23 cellular contexts compared by ENCODE assay signal in the genomic region with DNA sequence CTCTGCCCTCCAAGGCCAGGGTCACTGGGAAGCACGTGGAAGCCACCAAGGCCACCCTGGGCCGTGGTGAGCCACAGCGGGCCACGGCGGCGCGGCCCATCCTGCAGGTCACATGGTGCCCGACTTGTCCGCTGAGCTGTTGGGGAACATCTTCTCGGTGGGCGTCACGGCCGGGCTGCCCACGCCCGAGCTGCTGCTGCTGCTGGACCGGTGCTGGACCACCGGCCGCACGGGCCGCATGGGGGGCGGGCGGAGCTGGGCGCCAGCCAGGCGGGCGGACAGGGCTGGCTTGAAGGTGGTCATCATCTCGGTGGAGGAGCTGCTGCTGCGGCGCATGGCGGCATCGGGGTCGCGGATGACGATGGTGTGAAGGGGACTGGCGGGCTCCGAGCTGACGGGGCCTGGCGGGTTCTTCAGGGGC. TPM values are rescaled to one million over a fixed set of nuclear protein-coding genes. Genes with fewer than 3 reads are reported as not detected.
DNase-seq lines count a peak whose midpoint lies in the region; ATAC-seq, FAIRE-seq and TF ChIP-seq lines count a peak whose summit lies in the region.
"Had no signal": no experiment of that assay in that cellular context is flagged by ENCODE, and none has a peak within 500 bp of the region (broad histone marks: within the 10 kb centered on the region; RNA-seq: fewer than 3 reads in every experiment).

No MANE protein-coding gene starts in this region.

- ATAC-seq in natural killer cell treated with Interleukin-12 subunit alpha and Interleukin-12 subunit beta and Interleukin-15 and Interleukin-18, amount 100 ng/mL, for 72 hours: no peak
- ATAC-seq in natural killer cell: no peak
- ATAC-seq: A549 had no signal

- no peak overlapping the region for H3K9ac ChIP-seq in H1 (replicated peaks in 1 of 4; ENCODE audit: extremely low read depth in 1 of 4, low read depth in 3 of 4, low read length in 3 of 4)
- no peak overlapping the region for H3K9ac ChIP-seq in neuronal stem cell (ENCODE audit: low read depth, low read length, poor library complexity)
- H3K9ac ChIP-seq: GM23248 had no signal

- H3K56ac ChIP-seq in H1 (replicated peaks; ENCODE audit: insufficient read length, low read depth, low read length): no peak overlapping the region

- H2BK120ac ChIP-seq in H1 (replicated peaks; ENCODE audit: low read depth, low read length) (no peak overlapping the region), neuronal stem cell (ENCODE audit: low read depth, low read length) (no peak overlapping the region)

- H4K8ac ChIP-seq in H1 (ENCODE audit: extremely low read depth, insufficient read depth, low read length): peak overlapping the region; percentile 40
- H4K8ac ChIP-seq in neuronal stem cell (ENCODE audit: low read depth, low read length): no peak overlapping the region

- no peak overlapping the region for H4K5ac ChIP-seq in H1 (ENCODE audit: insufficient read length, low read depth, low read length)

- H3K4me2 ChIP-seq in H1 (ENCODE audit: insufficient read depth in 1 of 2, low read depth in 2 of 2, low read length in 2 of 2): no peak overlapping the region
- H3K4me2 ChIP-seq in neuronal stem cell (ENCODE audit: insufficient read depth, low read length, poor library complexity, severe bottlenecking): no peak overlapping the region
- H3K4me2 ChIP-seq: A549 had no signal

- no peak overlapping the region for H3K4me3 Mint-ChIP-seq in natural killer cell treated with Interleukin-12 subunit alpha and Interleukin-12 subunit beta and Interleukin-15 and Interleukin-18, amount 100 ng/mL, for 72 hours
- H3K4me3 Mint-ChIP-seq in natural killer cell: no peak overlapping the region
- no peak overlapping the region for H3K4me3 Mint-ChIP-seq in activated CD4-positive, alpha-beta T cell treated with anti-CD3 and anti-CD28 coated beads, Interleukin-2, amount 10 ng/mL, durations not matched to agents 24 days and 14 days
- H3K4me3 Mint-ChIP-seq: CD4-positive, alpha-beta memory T cell; HFFc6 had no signal

- TF ChIP-seq POLR2A in H1 (IDR thresholded peaks at IDR 0.05; ENCODE audit: control extremely low read depth in 1 of 2, low read depth in 2 of 2, low read length in 2 of 2): no peak
- TF ChIP-seq POLR2A in spleen (IDR thresholded peaks at IDR 0.05): no peak
- no peak for TF ChIP-seq POLR2A in adrenal gland (IDR thresholded peaks at IDR 0.05)

- H2AK5ac ChIP-seq in H1 (ENCODE audit: low read depth, low read length) (no peak overlapping the region), neuronal stem cell (ENCODE audit: low read depth, low read length) (peak overlapping the region; percentile 26)

- TF ChIP-seq CTCF in natural killer cell (IDR thresholded peaks at IDR 0.05): no peak
- TF ChIP-seq CTCF in H1 (IDR thresholded peaks at IDR 0.05; ENCODE audit: control extremely low read depth in 1 of 3, insufficient read depth in 1 of 3, low read depth in 1 of 3, low read length in 3 of 3): no peak
- no peak for TF ChIP-seq CTCF in spleen (IDR thresholded peaks at IDR 0.05 in 8 of 11, conservative IDR thresholded peaks at IDR 0.05 in 3 of 11)
- TF ChIP-seq CTCF in adrenal gland (IDR thresholded peaks at IDR 0.05): no peak

- peaks cover 0 to 8% of the 10 kb centered on the region in 2 donors for H3K4me1 Mint-ChIP-seq in natural killer cell treated with Interleukin-12 subunit alpha and Interleukin-12 subunit beta and Interleukin-15 and Interleukin-18, amount 100 ng/mL, for 72 hours (ENCODE audit: low read depth in 2 of 2)
- H3K4me1 Mint-ChIP-seq in natural killer cell: no peaks in the 10 kb centered on the region
- H3K4me1 Mint-ChIP-seq in activated CD4-positive, alpha-beta T cell treated with anti-CD3 and anti-CD28 coated beads, Interleukin-2, amount 10 ng/mL, durations not matched to agents 24 days and 14 days: peaks cover 6% of the 10 kb centered on the region

- H3K23me2 ChIP-seq in H1 (ENCODE audit: low read depth, low read length): no peaks in the 10 kb centered on the region

- H4K91ac ChIP-seq in H1 (replicated peaks; ENCODE audit: insufficient read length, low read length): no peak overlapping the region
- H4K91ac ChIP-seq in neuronal stem cell (ENCODE audit: low read depth, low read length, poor library complexity): no peak overlapping the region

- no peaks in the 10 kb centered on the region; a peak in 1 of 4 replicates for H3K9me3 ChIP-seq in H1 (ENCODE audit: insufficient read depth in 2 of 2, low read depth in 1 of 2, low read length in 1 of 2)
- H3K9me3 ChIP-seq in neuronal stem cell (replicated peaks in 1 of 2; ENCODE audit: control insufficient read depth in 2 of 2, insufficient read depth in 1 of 2, low read depth in 1 of 2, low read length in 2 of 2): peaks cover 0 to 2% of the 10 kb centered on the region in 2 donors
- H3K9me3 ChIP-seq in spleen: no peaks in the 10 kb centered on the region
- no peaks in the 10 kb centered on the region for H3K9me3 ChIP-seq in adrenal gland (replicated peaks in 1 of 3)
- H3K9me3 ChIP-seq: A549, HAP-1 had no signal

- H3K14ac ChIP-seq in H1 (ENCODE audit: insufficient read length) (no peak overlapping the region), neuronal stem cell (ENCODE audit: low read length) (no peak overlapping the region)

- intact Hi-C loops in natural killer cell (cut with micrococcal nuclease): no loop called here
- intact Hi-C loops in spleen (cut with DNase I; ENCODE audit: low total_unique reads): no loop called here
- intact Hi-C loops in activated CD4-positive, alpha-beta T cell treated with anti-CD3 and anti-CD28 coated beads, Interleukin-2, amount 10 ng/mL, durations not matched to agents 24 days and 14 days (cut with micrococcal nuclease): no loop called here
- intact Hi-C loops in adrenal gland (cut with DNase I): loop anchor here (5.0 kb wide), 2 partner anchors 82 to 317 kb away; no protein-coding TSS in a partner anchor

- H2BK12ac ChIP-seq in H1 (ENCODE audit: low read depth, low read length): no peak overlapping the region
- H2BK12ac ChIP-seq in neuronal stem cell (ENCODE audit: low read length): no peak overlapping the region

- no peaks in the 10 kb centered on the region for H3K9me3 Mint-ChIP-seq in natural killer cell treated with Interleukin-12 subunit alpha and Interleukin-12 subunit beta and Interleukin-15 and Interleukin-18, amount 100 ng/mL, for 72 hours
- H3K9me3 Mint-ChIP-seq in natural killer cell: no peaks in the 10 kb centered on the region
- H3K9me3 Mint-ChIP-seq in activated CD4-positive, alpha-beta T cell treated with anti-CD3 and anti-CD28 coated beads, Interleukin-2, amount 10 ng/mL, durations not matched to agents 24 days and 14 days: no peaks in the 10 kb centered on the region
- H3K9me3 Mint-ChIP-seq: CD4-positive, alpha-beta memory T cell; HFFc6 had no signal

- H3K36me3 ChIP-seq in H1 (ENCODE audit: control insufficient read depth in 2 of 4, insufficient read depth in 4 of 4, low read length in 3 of 4) (no peaks in the 10 kb centered on the region), neuronal stem cell (replicated peaks in 1 of 2; ENCODE audit: control insufficient read depth in 2 of 2, insufficient read depth in 2 of 2, low read length in 2 of 2) (peaks cover 0 to 40% of the 10 kb centered on the region in 2 donors), spleen (no peaks in the 10 kb centered on the region), adrenal gland (replicated peaks in 1 of 2) (no peaks in the 10 kb centered on the region)
- H3K36me3 ChIP-seq: HAP-1 had no signal

- H3K18ac ChIP-seq in H1 (ENCODE audit: extremely low read depth, low read length) (no peak overlapping the region), neuronal stem cell (ENCODE audit: low read length) (no peak overlapping the region)

- no peak overlapping the region for H2BK20ac ChIP-seq in H1 (ENCODE audit: low read length)

- H3K79me1 ChIP-seq in H1 (ENCODE audit: low read depth, low read length): no peaks in the 10 kb centered on the region
- no peaks in the 10 kb centered on the region for H3K79me1 ChIP-seq in neuronal stem cell (ENCODE audit: low read depth, low read length)

- no peak for TF ChIP-seq EP300 in H1 (IDR thresholded peaks at IDR 0.05; ENCODE audit: borderline replicate concordance in 1 of 2, low read depth in 2 of 2, low read length in 2 of 2)

- H3K4me3 ChIP-seq in H1 (ENCODE audit: extremely low read depth in 1 of 4, insufficient read depth in 2 of 4, low read depth in 3 of 4, low read length in 4 of 4) (no peak overlapping the region), neuronal stem cell (ENCODE audit: low read length in 2 of 2) (no peak overlapping the region), spleen (no peak overlapping the region), adrenal gland (no peak overlapping the region)
- H3K4me3 ChIP-seq: A549, GM23248, HAP-1 had no signal

- H3K4me1 ChIP-seq in H1 (replicated peaks in 1 of 4; ENCODE audit: control insufficient read depth in 3 of 4, insufficient read depth in 4 of 4, low read length in 3 of 4) (peaks cover 0 to 4% (median under 1%) of the 10 kb centered on the region in 4 experiments; a peak in 3 of 7 replicates), neuronal stem cell (ENCODE audit: control insufficient read depth in 2 of 2, insufficient read depth in 1 of 2, low read depth in 1 of 2, low read length in 2 of 2) (peaks cover 10% of the 10 kb centered on the region in 2 donors), spleen (peaks cover 0 to 15% (median 0%) of the 10 kb centered on the region in 6 donors), adrenal gland (replicated peaks in 1 of 2) (no peaks in the 10 kb centered on the region)
- H3K4me1 ChIP-seq: A549, HAP-1 had no signal

- peak; percentile 57 for DNase-seq in natural killer cell treated with Interleukin-12 subunit alpha and Interleukin-12 subunit beta and Interleukin-15 and Interleukin-18, amount 100 ng/mL, for 72 hours (ENCODE audit: low spot score)
- DNase-seq in natural killer cell (no peak), H1 (ENCODE audit: low read depth in 1 of 2, low spot score in 2 of 2) (peak in 1 of 2 experiments; percentile 41), neuronal stem cell (ENCODE audit: low spot score) (no peak), spleen (peak; percentile 71), adrenal gland (no peak), NCI-H510A (lab: John Stamatoyannopoulos, UW) (no peak)
- no peak for DNase-seq in activated CD4-positive, alpha-beta T cell treated with anti-CD3 and anti-CD28 coated beads, Interleukin-2, amount 10 ng/mL, durations not matched to agents 24 days and 14 days
- DNase-seq: 8988T; ACHN; C1 segment of cervical spinal cord; Calu3; CD4-positive, alpha-beta memory T cell; COR-L47; DMS53; DMS79 treated with DMSO at 0.1 percent for 48 hours; GF-D8; GM23248; HFFc6 had no signal

- H3K79me2 ChIP-seq in H1 (ENCODE audit: control insufficient read depth in 1 of 2, insufficient read depth in 2 of 2, low read length in 2 of 2): no peaks in the 10 kb centered on the region

- no peak overlapping the region for H3K4ac ChIP-seq in H1 (replicated peaks; ENCODE audit: insufficient read length, low read depth, low read length)
- no peak overlapping the region for H3K4ac ChIP-seq in neuronal stem cell (ENCODE audit: low read length)

- H3K27ac ChIP-seq in H1 (ENCODE audit: low read depth, low read length) (no peak overlapping the region), neuronal stem cell (replicated peaks; ENCODE audit: low read length) (no peak overlapping the region), spleen (no peak overlapping the region), adrenal gland (no peak overlapping the region)
- H3K27ac ChIP-seq: A549, GM23248 had no signal

- H2AFZ ChIP-seq in H1 (ENCODE audit: low read length) (no peak overlapping the region), neuronal stem cell (ENCODE audit: low read length) (no peak overlapping the region)
- H2AFZ ChIP-seq: GM23248 had no signal

- H2BK5ac ChIP-seq in H1 (ENCODE audit: low read depth, low read length) (no peak overlapping the region), neuronal stem cell (ENCODE audit: low read length) (no peak overlapping the region)

- H3K27me3 Mint-ChIP-seq in natural killer cell treated with Interleukin-12 subunit alpha and Interleukin-12 subunit beta and Interleukin-15 and Interleukin-18, amount 100 ng/mL, for 72 hours: peaks cover 9 to 14% of the 10 kb centered on the region in 2 donors
- H3K27me3 Mint-ChIP-seq in natural killer cell (ENCODE audit: low read depth in 2 of 2): peaks cover 8 to 9% of the 10 kb centered on the region in 2 donors
- H3K27me3 Mint-ChIP-seq in activated CD4-positive, alpha-beta T cell treated with anti-CD3 and anti-CD28 coated beads, Interleukin-2, amount 10 ng/mL, durations not matched to agents 24 days and 14 days: peaks cover 7% of the 10 kb centered on the region

- no peak for FAIRE-seq in H1 (lab: Jason Lieb, UNC)
- FAIRE-seq: A549, GM12891, H54 had no signal

- CTCF ChIA-PET in H1 (lab: Charles Lee; ENCODE audit: partially characterized antibody): interaction anchor here (0.7 to 13.2 kb wide), 15 partner anchors 11 to 325 kb away, joined by 3 to 200 read pairs (median 24); a partner anchor contains a TSS

- H3K36me3 Mint-ChIP-seq in natural killer cell treated with Interleukin-12 subunit alpha and Interleukin-12 subunit beta and Interleukin-15 and Interleukin-18, amount 100 ng/mL, for 72 hours: no peaks in the 10 kb centered on the region
- no peaks in the 10 kb centered on the region for H3K36me3 Mint-ChIP-seq in natural killer cell
- H3K36me3 Mint-ChIP-seq in activated CD4-positive, alpha-beta T cell treated with anti-CD3 and anti-CD28 coated beads, Interleukin-2, amount 10 ng/mL, durations not matched to agents 24 days and 14 days (ENCODE audit: low read depth): no peaks in the 10 kb centered on the region
- H3K36me3 Mint-ChIP-seq: CD4-positive, alpha-beta memory T cell had no signal

- TF ChIP-seq RAD21 in H1 (IDR thresholded peaks at IDR 0.05 in 1 of 2, conservative IDR thresholded peaks at IDR 0.05 in 1 of 2; ENCODE audit: low read depth in 2 of 2, low read length in 2 of 2): no peak

- 93% methylated on average over 34 of the region's 37 CpGs; no CpG with 5 or more reads in 1 of the 2 experiments for WGBS in H1 (ENCODE audit: extremely low coverage in 1 of 2, insufficient coverage in 1 of 2, insufficient read length in 1 of 2, insufficient replicate concordance in 2 of 2, low coverage in 1 of 2, low lambda C conversion rate in 2 of 2, missing lambda C conversion rate in 1 of 2), 2 experiments
- WGBS in neuronal stem cell (ENCODE audit: extremely low coverage in 2 of 2, insufficient read length in 2 of 2, insufficient replicate concordance in 1 of 2), 2 donors: no CpG with 5 or more reads among the region's 37 CpGs
- WGBS in spleen, 5 donors: 93 to 96% (median 96%) methylated on average over 20 to 37 of the region's 37 CpGs
- WGBS in adrenal gland, 4 donors: 83 to 98% (median 95%) methylated on average over 8 to 37 of the region's 37 CpGs

- H3K23ac ChIP-seq in H1 (ENCODE audit: insufficient read length) (no peak overlapping the region), neuronal stem cell (ENCODE audit: low read depth, low read length, poor library complexity) (no peak overlapping the region)

- H2BK15ac ChIP-seq in H1 (ENCODE audit: low read length) (no peak overlapping the region), neuronal stem cell (ENCODE audit: low read length) (no peak overlapping the region)

- H3K27ac Mint-ChIP-seq in natural killer cell treated with Interleukin-12 subunit alpha and Interleukin-12 subunit beta and Interleukin-15 and Interleukin-18, amount 100 ng/mL, for 72 hours: no peak overlapping the region
- no peak overlapping the region for H3K27ac Mint-ChIP-seq in natural killer cell
- no peak overlapping the region for H3K27ac Mint-ChIP-seq in activated CD4-positive, alpha-beta T cell treated with anti-CD3 and anti-CD28 coated beads, Interleukin-2, amount 10 ng/mL, durations not matched to agents 24 days and 14 days
- H3K27ac Mint-ChIP-seq: CD4-positive, alpha-beta memory T cell; HFFc6 had no signal

- POLR2A ChIA-PET in H1 (lab: Charles Lee; ENCODE audit: partially characterized antibody): interaction anchor here (2.2 kb wide), 1 partner anchor 264 kb away, joined by 5 read pairs; a partner anchor contains a TSS

- H3K27me3 ChIP-seq in H1 (replicated peaks in 1 of 4; ENCODE audit: control insufficient read depth in 3 of 4, extremely low read depth in 1 of 4, insufficient read depth in 3 of 4, low read length in 3 of 4) (no peaks in the 10 kb centered on the region), neuronal stem cell (ENCODE audit: control insufficient read depth in 3 of 3, insufficient read depth in 3 of 3, low read depth in 1 of 3, low read length in 3 of 3) (no peaks in the 10 kb centered on the region), spleen (replicated peaks in 1 of 7) (peaks cover 0 to 18% (median 0%) of the 10 kb centered on the region in 7 donors), adrenal gland (no peaks in the 10 kb centered on the region)

- H4K20me1 ChIP-seq in H1 (replicated peaks in 1 of 2; ENCODE audit: control insufficient read depth in 1 of 2, insufficient read depth in 2 of 2, low read length in 2 of 2): no peaks in the 10 kb centered on the region

RNA-seq across cellular contexts. Expression of a gene that starts 22.1 kb away (rescaled TPM):
- total RNA-seq in natural killer cell treated with Interleukin-12 subunit alpha and Interleukin-12 subunit beta and Interleukin-15 and Interleukin-18, amount 100 ng/mL, for 72 hours: 10 to 100 TPM; 33.4 to 66.0 TPM
- total RNA-seq in natural killer cell (10 to 100 TPM; 19.8 to 23.3 (median 22.5) TPM), spleen (10 to 100 TPM in 6 of 7 donors, 1 to 10 TPM in 1; 6.3 to 20.7 (median 14.9) TPM), adrenal gland (10 to 100 TPM in 3 of 8 donors, 1 to 10 TPM in 5; 3.4 to 11.4 (median 9.3) TPM)
- 23.0 and 23.2 TPM in 2 replicates for total RNA-seq in H1 (2021; fragmentation: NEBNext Ultra II Directional; extraction: Animal tissue kit (Norgen Biotek cat#: 25700))
- polyA plus RNA-seq in H1 (2011; rRNA removed) (13.0 and 22.7 TPM in 2 replicates), spleen (1 to 10 TPM; 1.6 to 3.0 (median 2.2) TPM), adrenal gland (1 to 10 TPM; 2.0 to 5.9 (median 3.5) TPM)
- polyA plus RNA-seq in H1 (2011; cell fraction: cytosol; rRNA removed): 12.9 TPM
- 8.6 TPM for polyA plus RNA-seq in H1 (2011; cell fraction: nucleus; rRNA removed)
- 8.5 to 13.3 TPM (median 9.9 TPM) in 4 replicates for polyA plus RNA-seq in H1 (2012, experiment 1 of 2)
- 0.59 TPM for polyA plus RNA-seq in H1 (2012, experiment 2 of 2)
- polyA plus RNA-seq in H1 (2013, experiment 1 of 2): 14.7 TPM
- polyA plus RNA-seq in H1 (2013, experiment 2 of 2): 16.1 TPM
- polyA minus RNA-seq in H1 (2011; rRNA and poly(A)+ RNA removed): 20.8 and 23.0 TPM in 2 replicates
- 8.9 TPM for polyA minus RNA-seq in H1 (2011; cell fraction: cytosol; rRNA and poly(A)+ RNA removed)
- polyA minus RNA-seq in H1 (2011; cell fraction: nucleus; rRNA and poly(A)+ RNA removed): 33.8 TPM
- 11.9 TPM for polyA plus RNA-seq in neuronal stem cell (2013, experiment 1 of 2)
- polyA plus RNA-seq in neuronal stem cell (2013, experiment 2 of 2): 11.7 TPM
- 52.8 and 55.1 TPM in 2 replicates for total RNA-seq in activated CD4-positive, alpha-beta T cell treated with anti-CD3 and anti-CD28 coated beads, Interleukin-2, amount 10 ng/mL, durations not matched to agents 24 days and 14 days

Comparison
In these comparisons a context has a peak if more than half of its experiments do, and no peak if none do; other contexts are left out.
1. DNase-seq: peak in natural killer cell treated with Interleukin-12 subunit alpha and Interleukin-12 subunit beta and Interleukin-15 and Interleukin-18, amount 100 ng/mL, for 72 hours (single experiment) and spleen (single experiment); none in natural killer cell (single experiment), neuronal stem cell (single experiment), activated CD4-positive, alpha-beta T cell treated with anti-CD3 and anti-CD28 coated beads, Interleukin-2, amount 10 ng/mL, durations not matched to agents 24 days and 14 days (single experiment), adrenal gland (0 of 7) and NCI-H510A (single experiment).
2. intact Hi-C loops: an anchor here in adrenal gland (5.0 kb wide); none called in natural killer cell, spleen and activated CD4-positive, alpha-beta T cell treated with anti-CD3 and anti-CD28 coated beads, Interleukin-2, amount 10 ng/mL, durations not matched to agents 24 days and 14 days.